ENCODE assay signal across 1 cellular context in the genomic region with DNA sequence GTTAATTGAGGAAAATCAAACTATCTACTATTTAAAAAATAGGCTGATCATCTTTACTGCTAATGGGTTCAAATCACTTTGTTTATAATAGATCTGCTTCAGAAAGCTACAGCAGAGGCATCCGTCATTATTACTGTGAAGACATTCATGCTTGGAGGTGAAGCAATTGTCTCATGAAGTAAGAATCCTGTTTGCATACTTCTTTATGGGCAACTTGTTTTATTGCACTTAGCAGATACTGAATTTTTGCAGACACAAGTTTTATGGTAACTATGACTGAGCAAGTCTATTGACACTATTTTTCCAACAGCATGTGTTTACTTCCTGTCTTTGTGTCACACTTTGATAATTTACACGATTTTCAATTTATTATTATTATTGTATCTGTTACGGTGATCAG.
TF ChIP-seq lines count a peak whose summit lies in the region.

No MANE protein-coding gene starts in this region.

TF ChIP-seq in WTC11, 78 proteins besides CTCF, POLR2A, EP300 and RAD21 (continued from another document):
- TF ChIP-seq, protein P1, sequence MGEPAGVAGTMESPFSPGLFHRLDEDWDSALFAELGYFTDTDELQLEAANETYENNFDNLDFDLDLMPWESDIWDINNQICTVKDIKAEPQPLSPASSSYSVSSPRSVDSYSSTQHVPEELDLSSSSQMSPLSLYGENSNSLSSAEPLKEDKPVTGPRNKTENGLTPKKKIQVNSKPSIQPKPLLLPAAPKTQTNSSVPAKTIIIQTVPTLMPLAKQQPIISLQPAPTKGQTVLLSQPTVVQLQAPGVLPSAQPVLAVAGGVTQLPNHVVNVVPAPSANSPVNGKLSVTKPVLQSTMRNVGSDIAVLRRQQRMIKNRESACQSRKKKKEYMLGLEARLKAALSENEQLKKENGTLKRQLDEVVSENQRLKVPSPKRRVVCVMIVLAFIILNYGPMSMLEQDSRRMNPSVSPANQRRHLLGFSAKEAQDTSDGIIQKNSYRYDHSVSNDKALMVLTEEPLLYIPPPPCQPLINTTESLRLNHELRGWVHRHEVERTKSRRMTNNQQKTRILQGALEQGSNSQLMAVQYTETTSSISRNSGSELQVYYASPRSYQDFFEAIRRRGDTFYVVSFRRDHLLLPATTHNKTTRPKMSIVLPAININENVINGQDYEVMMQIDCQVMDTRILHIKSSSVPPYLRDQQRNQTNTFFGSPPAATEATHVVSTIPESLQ (CRISPR knock-in tag; IDR thresholded peaks at IDR 0.05): no peak
- no peak for TF ChIP-seq ETV6 (CRISPR knock-in tag; IDR thresholded peaks at IDR 0.05)
- no peak for TF ChIP-seq ZNF219 (CRISPR knock-in tag; IDR thresholded peaks at IDR 0.05; ENCODE audit: borderline replicate concordance)
- no peak for TF ChIP-seq FOXJ3 (CRISPR knock-in tag; IDR thresholded peaks at IDR 0.05; ENCODE audit: borderline replicate concordance)
